Comparison of ENCODE assay signal across 20 cellular contexts in genomic region chr7:5379576-5379975, GRCh38.
"Had no signal": no experiment of that assay in that cellular context is flagged by ENCODE, and none has a peak within 500 bp of the region (broad histone marks: within the 10 kb centered on the region; RNA-seq: fewer than 3 reads in every experiment).

No MANE protein-coding gene starts in this region.

- H3K4me3 ChIP-seq: K562, PC-9 had no signal

- H3K27ac ChIP-seq: PC-9, VCaP had no signal

- ATAC-seq: activated T-cell treated with anti-CD3 and anti-CD28 coated beads, Interleukin-2, amount 50 U/mL, for 4 hours; K562 had no signal

- DNase-seq: activated CD4-positive, alpha-beta memory T cell treated with anti-CD3 and anti-CD28 coated beads for 36 hours; activated CD4-positive, alpha-beta T cell treated with anti-CD3 and anti-CD28 coated beads, Interleukin-2, amount 10 ng/mL, durations not matched to agents 7 days and 5 days; activated CD4-positive, CD25-positive, alpha-beta regulatory T cell; activated CD8-positive, alpha-beta memory T cell treated with anti-CD3 and anti-CD28 coated beads for 24 hours; activated effector memory CD4-positive, alpha-beta T cell treated with anti-CD3 and anti-CD28 coated beads, Interleukin-2, amount 50 U/mL, for 16 hours; activated naive CD4-positive, alpha-beta T cell treated with Interleukin-2 at 50 U/mL for 16 hours; activated T-cell treated with anti-CD3 and anti-CD28 coated beads, Interleukin-2, amount 50 U/mL, for 4 hours; amygdala; Karpas-422; MM.1S; NCI-H146; NCI-H1930; NCI-H446; NCI-H524; SIG-M5; T-helper 2 cell; T1000 had no signal
